Comparison of ENCODE assay signal across 10 cellular contexts in genomic region chr3:100041328-100041749, GRCh38.
DNase-seq lines count a peak whose midpoint lies in the region; ATAC-seq and TF ChIP-seq lines count a peak whose summit lies in the region.
"Had no signal": no experiment of that assay in that cellular context is flagged by ENCODE, and none has a peak within 500 bp of the region (broad histone marks: within the 10 kb centered on the region; RNA-seq: fewer than 3 reads in every experiment).

No MANE protein-coding gene starts in this region.

- H3K27ac ChIP-seq in ACC112 (ENCODE audit: low read depth, low read length) (peak overlapping the region; percentile 99), muscle layer of duodenum (ENCODE audit: low read length) (peak overlapping the region; percentile 91)
- H3K27ac ChIP-seq: KMS-11 had no signal

- H3K9me3 ChIP-seq in muscle layer of duodenum (ENCODE audit: control insufficient read depth in 1 of 2, low read length in 2 of 2), result no peaks in the 10 kb centered on the region

- in situ Hi-C loops in GM13976 (cut with MboI; ENCODE audit: low sequenced_read_pairs, unreplicated experiment), result loop anchor here (10.0 kb wide), 1 partner anchor 177 kb away; no protein-coding TSS in a partner anchor

- DNase-seq in NCI-H69 (lab: John Stamatoyannopoulos, UW), result peak; percentile 52
- DNase-seq in epithelial cell of proximal tubule (ENCODE audit: low read depth), result peak; percentile 83
- no peak for DNase-seq in activated CD8-positive, alpha-beta memory T cell treated with anti-CD3 and anti-CD28 coated beads, Interleukin-2, amount 50 U/mL, for 48 hours
- DNase-seq in GM13976 (ENCODE audit: low spot score), result no peak
- DNase-seq in Ammon's horn (ENCODE audit: low spot score), result no peak
- DNase-seq: activated CD4-positive, alpha-beta T cell treated with anti-CD3 and anti-CD28 coated beads, Interleukin-2, amount 10 ng/mL, durations not matched to agents 24 days and 14 days had no signal

- H3K4me3 ChIP-seq in ACC112 (ENCODE audit: low read depth, low read length) (peak overlapping the region; percentile 57), epithelial cell of proximal tubule (ENCODE audit: low read depth, low read length) (no peak overlapping the region), muscle layer of duodenum (ENCODE audit: low read depth in 1 of 2, low read length in 2 of 2) (peak overlapping the region in 1 of 2 donors; percentile 0)

- no peak for ATAC-seq in activated CD4-positive, CD25-positive, alpha-beta regulatory T cell treated with anti-CD3 and anti-CD28 coated beads, Interleukin-2, amount 50 U/mL, for 24 hours

- peak overlapping the region; percentile 45 for H2AFZ ChIP-seq in ACC112 (ENCODE audit: low read length, unreplicated experiment)

- H3K4me1 ChIP-seq in ACC112 (ENCODE audit: control insufficient read depth, insufficient read depth, low read length, unreplicated experiment) (peaks cover 51% of the 10 kb centered on the region), muscle layer of duodenum (ENCODE audit: control insufficient read depth in 1 of 2, insufficient read depth in 2 of 2, low read length in 2 of 2) (peaks cover 5 to 6% of the 10 kb centered on the region in 2 donors)

- H3K36me3 ChIP-seq in ACC112 (ENCODE audit: insufficient read depth, low read length), result no peaks in the 10 kb centered on the region
- no peaks in the 10 kb centered on the region for H3K36me3 ChIP-seq in muscle layer of duodenum (ENCODE audit: control insufficient read depth in 1 of 2, insufficient read depth in 2 of 2, low read length in 2 of 2)

- H3K27me3 ChIP-seq in ACC112 (ENCODE audit: insufficient read depth, low read length), result no peaks in the 10 kb centered on the region
- no peaks in the 10 kb centered on the region for H3K27me3 ChIP-seq in muscle layer of duodenum (ENCODE audit: low read depth, low read length)

- no peaks in the 10 kb centered on the region for H3K79me2 ChIP-seq in ACC112 (ENCODE audit: control insufficient read depth, insufficient read depth, low read length, unreplicated experiment)

- TF ChIP-seq CTCF in epithelial cell of proximal tubule (conservative IDR thresholded peaks at IDR 0.05; ENCODE audit: low read depth, low read length), result no peak
- TF ChIP-seq CTCF in GM13976 (IDR thresholded peaks at IDR 0.05; ENCODE audit: borderline replicate concordance, control extremely low read depth, extremely low read depth, insufficient read depth, missing control alignments), result no peak

Comparison
In these comparisons a context has a peak if more than half of its experiments do, and no peak if none do; other contexts are left out.
1. DNase-seq: peak in NCI-H69 (single experiment) and epithelial cell of proximal tubule (single experiment); none in activated CD8-positive, alpha-beta memory T cell treated with anti-CD3 and anti-CD28 coated beads, Interleukin-2, amount 50 U/mL, for 48 hours (single experiment), GM13976 (single experiment) and Ammon's horn (single experiment).